ENCODE assay signal across 1 cellular context in the genomic region with DNA sequence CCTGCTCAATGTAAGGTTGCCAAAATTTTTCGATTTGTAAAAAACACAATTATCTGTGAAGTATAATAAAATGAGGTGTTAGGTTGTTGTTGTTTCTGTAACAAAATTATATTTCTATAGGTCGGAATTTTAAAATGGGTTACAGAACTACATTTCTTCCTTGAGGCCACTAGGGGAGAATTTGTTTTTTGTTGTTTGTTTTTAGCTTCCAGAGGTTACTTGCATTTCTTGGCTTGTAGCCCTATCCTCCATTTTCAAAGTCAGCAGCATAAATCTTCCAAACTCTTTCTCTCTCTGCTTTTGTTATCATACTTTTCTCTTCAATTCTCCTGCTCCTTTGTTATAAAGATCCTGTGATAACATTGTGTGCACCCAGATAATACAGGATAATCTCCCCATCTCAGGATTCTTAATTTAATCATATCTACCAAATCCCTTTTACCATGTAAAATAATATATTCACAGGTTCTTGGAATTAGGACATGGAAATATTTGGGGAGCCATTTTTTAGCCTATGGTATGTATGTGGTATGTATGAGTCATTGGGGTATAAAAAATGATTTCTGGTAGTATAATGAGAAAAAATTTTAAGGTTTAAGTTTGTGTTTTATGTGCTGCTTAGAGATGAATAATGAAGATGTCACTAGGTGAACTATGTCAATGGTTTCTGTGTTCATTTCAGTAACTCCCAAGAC.
TF ChIP-seq lines count a peak whose summit lies in the region.

No MANE protein-coding gene starts in this region.

TF ChIP-seq in A549, 52 proteins besides CTCF, POLR2A, EP300 and RAD21:
- TF ChIP-seq CBX2 (IDR thresholded peaks at IDR 0.05; ENCODE audit: borderline replicate concordance, low read depth) (no peak), EHF (CRISPR knock-in tag; IDR thresholded peaks at IDR 0.05) (no peak), MAFK (IDR thresholded peaks at IDR 0.05; ENCODE audit: partially characterized antibody) (no peak), FOSL2 (IDR thresholded peaks at IDR 0.05) (no peak), FOSL2 (CRISPR knock-in tag; IDR thresholded peaks at IDR 0.05) (0 out of 2 replicates have a peak, but pooled peaks have one; percentile 12)
